Comparison of ENCODE assay signal across 8 cellular contexts in genomic region chr4:6575503-6576240, GRCh38. TPM values are rescaled to one million over a fixed set of nuclear protein-coding genes. Genes with fewer than 3 reads are reported as not detected.
A peak's percentile ranks its signal among the peaks of the same experiment; 100 is the strongest.
DNase-seq lines count a peak whose midpoint lies in the region; ATAC-seq, FAIRE-seq and TF ChIP-seq lines count a peak whose summit lies in the region.

No MANE protein-coding gene starts in this region.

- H2AFZ ChIP-seq in ACC112 (ENCODE audit: low read length, unreplicated experiment): peak overlapping the region; percentile 84

- peak overlapping the region; percentile 92 for H3K4me3 ChIP-seq in ACC112 (ENCODE audit: low read depth, low read length)
- peak overlapping the region; percentile 94 for H3K4me3 ChIP-seq in bronchial epithelial cell (ENCODE audit: low read depth, low read length)
- peak overlapping the region; percentile 81 to 84 for H3K4me3 ChIP-seq in mucosa of rectum (ENCODE audit: low read length in 2 of 2)

- FAIRE-seq in bronchial epithelial cell (lab: Jason Lieb, UNC): no peak

- H3K9me3 ChIP-seq in mucosa of rectum (ENCODE audit: control insufficient read depth in 2 of 2, low read length in 2 of 2): no peaks in the 10 kb centered on the region

- H3K4me1 ChIP-seq in ACC112 (ENCODE audit: control insufficient read depth, insufficient read depth, low read length, unreplicated experiment): no peaks in the 10 kb centered on the region
- peaks cover 8 to 9% of the 10 kb centered on the region in 2 donors for H3K4me1 ChIP-seq in mucosa of rectum (ENCODE audit: control insufficient read depth in 2 of 2, insufficient read depth in 2 of 2, low read length in 2 of 2)

- H3K27ac ChIP-seq in ACC112 (ENCODE audit: low read depth, low read length) (no peak overlapping the region), mucosa of rectum (ENCODE audit: low read depth in 2 of 2, low read length in 2 of 2) (peak overlapping the region; percentile 41 to 68)

- ATAC-seq in HG03025 (IDR thresholded peaks at IDR 0.05; ENCODE audit: low FRiP score, unreplicated experiment): peak; percentile 15
- ATAC-seq in HG03095 (IDR thresholded peaks at IDR 0.05; ENCODE audit: unreplicated experiment): no peak

- peak overlapping the region; percentile 86 to 90 for H3K9ac ChIP-seq in mucosa of rectum (ENCODE audit: low read depth in 1 of 2, low read length in 2 of 2)

- H3K36me3 ChIP-seq in ACC112 (ENCODE audit: insufficient read depth, low read length) (peaks cover 18% of the 10 kb centered on the region), bronchial epithelial cell (ENCODE audit: control insufficient read depth, insufficient read depth, low read length) (peaks cover 15% of the 10 kb centered on the region), mucosa of rectum (ENCODE audit: control insufficient read depth in 2 of 2, insufficient read depth in 2 of 2, low read length in 2 of 2) (peaks cover 20 to 23% of the 10 kb centered on the region in 2 donors)

- H3K27me3 ChIP-seq in ACC112 (ENCODE audit: insufficient read depth, low read length) (peaks cover 7% of the 10 kb centered on the region; the same call in 1 of the 2 replicates), bronchial epithelial cell (ENCODE audit: control insufficient read depth, insufficient read depth, low read length) (peaks cover 2% of the 10 kb centered on the region), mucosa of rectum (ENCODE audit: control insufficient read depth in 2 of 2, insufficient read depth in 2 of 2, low read length in 2 of 2) (peaks cover 0 to 6% of the 10 kb centered on the region in 2 donors)

- TF ChIP-seq CTCF in bronchial epithelial cell (IDR thresholded peaks at IDR 0.05; ENCODE audit: insufficient read depth, low read length, severe bottlenecking): no peak

- no peaks in the 10 kb centered on the region for H3K79me2 ChIP-seq in ACC112 (ENCODE audit: control insufficient read depth, insufficient read depth, low read length, unreplicated experiment)

- DNase-seq in bronchial epithelial cell (ENCODE audit: low read depth) (no peak), NCI-H1092 (lab: John Stamatoyannopoulos, UW) (no peak), nucleus accumbens (lab: John Stamatoyannopoulos, UW) (no peak), DMS 273 (lab: John Stamatoyannopoulos, UW; ENCODE audit: unreplicated experiment) (no peak)

RNA-seq across cellular contexts. Expression of gene MAN2B2, which starts 0.7 kb away (rescaled TPM):
- total RNA-seq in bronchial epithelial cell: 4.7 and 8.3 TPM in 2 replicates
